ENCODE assay signal across 10 cellular contexts in genomic region chr5:151427258-151427657, GRCh38. TPM values are rescaled to one million over a fixed set of nuclear protein-coding genes. Genes with fewer than 3 reads are reported as not detected.
A peak's percentile ranks its signal among the peaks of the same experiment; 100 is the strongest.
DNase-seq lines count a peak whose midpoint lies in the region; ATAC-seq, FAIRE-seq and TF ChIP-seq lines count a peak whose summit lies in the region.
"Had no signal": no experiment of that assay in that cellular context is flagged by ENCODE, and none has a peak within 500 bp of the region (broad histone marks: within the 10 kb centered on the region; RNA-seq: fewer than 3 reads in every experiment).

No MANE protein-coding gene starts in this region.

- intact Hi-C loops in CD4-positive, alpha-beta memory T cell (cut with micrococcal nuclease): no loop called here
- intact Hi-C loops in pancreas (cut with DNase I): no loop called here

- H3K9me3 Mint-ChIP-seq in CD4-positive, alpha-beta memory T cell: no peaks in the 10 kb centered on the region

- no peak overlapping the region for H2AK5ac ChIP-seq in H1 (ENCODE audit: low read depth, low read length)

- TF ChIP-seq RAD21 in H1 (IDR thresholded peaks at IDR 0.05 in 1 of 2, conservative IDR thresholded peaks at IDR 0.05 in 1 of 2; ENCODE audit: low read depth in 2 of 2, low read length in 2 of 2): no peak; a peak in 1 of 4 replicates

- peak; percentile 97 for ATAC-seq in GM18517 (IDR thresholded peaks at IDR 0.05; ENCODE audit: unreplicated experiment)
- ATAC-seq in GM21360 (IDR thresholded peaks at IDR 0.05; ENCODE audit: unreplicated experiment): peak; percentile 99
- ATAC-seq in HG03103 (IDR thresholded peaks at IDR 0.05; ENCODE audit: low read depth, unreplicated experiment): peak; percentile 99
- no peak for ATAC-seq in pancreas

- no peak for TF ChIP-seq POLR2A in H1 (IDR thresholded peaks at IDR 0.05; ENCODE audit: control extremely low read depth in 1 of 2, low read depth in 2 of 2, low read length in 2 of 2)

- 93% methylated on average over 2 of the region's 2 CpGs; no CpG with 5 or more reads in 1 of the 2 experiments for WGBS in H1 (ENCODE audit: extremely low coverage in 1 of 2, insufficient coverage in 1 of 2, insufficient read length in 1 of 2, insufficient replicate concordance in 2 of 2, low coverage in 1 of 2, low lambda C conversion rate in 2 of 2, missing lambda C conversion rate in 1 of 2), 2 experiments
- WGBS in pancreas, 2 donors: 63 to 64% methylated on average over 2 of the region's 2 CpGs

- H3K27me3 Mint-ChIP-seq in CD4-positive, alpha-beta memory T cell: peaks cover 15 to 16% of the 10 kb centered on the region in 2 donors

- no peak overlapping the region for H3K4ac ChIP-seq in H1 (replicated peaks; ENCODE audit: insufficient read length, low read depth, low read length)

- H4K8ac ChIP-seq in H1 (ENCODE audit: extremely low read depth, insufficient read depth, low read length): no peak overlapping the region

- CTCF ChIA-PET in H1 (lab: Charles Lee; ENCODE audit: partially characterized antibody): interaction anchor here (0.8 to 2.0 kb wide), 9 partner anchors 8 to 262 kb away, joined by 3 to 10 read pairs (median 5); partner anchors contain the start of gene SLC36A1
- CTCF ChIA-PET in CD4-positive, alpha-beta memory T cell (lab: Charles Lee; ENCODE audit: partially characterized antibody): no interaction called here

- H3K4me3 ChIP-seq in H1 (ENCODE audit: extremely low read depth in 1 of 4, insufficient read depth in 2 of 4, low read depth in 3 of 4, low read length in 4 of 4): no peak overlapping the region
- H3K4me3 ChIP-seq in CD4-positive, alpha-beta memory T cell (ENCODE audit: low read length in 2 of 2): no peak overlapping the region
- H3K4me3 ChIP-seq in pancreas: no peak overlapping the region
- H3K4me3 ChIP-seq: cardiac muscle cell had no signal

- H3K79me1 ChIP-seq in H1 (ENCODE audit: low read depth, low read length): no peaks in the 10 kb centered on the region

- H2BK12ac ChIP-seq in H1 (ENCODE audit: low read depth, low read length): no peak overlapping the region

- H2BK20ac ChIP-seq in H1 (ENCODE audit: low read length): peak overlapping the region; percentile 72; the same call in 1 of the 2 replicates

- POLR2A ChIA-PET in H1 (lab: Charles Lee; ENCODE audit: partially characterized antibody): no interaction called here
- POLR2A ChIA-PET in CD4-positive, alpha-beta memory T cell (lab: Charles Lee; ENCODE audit: partially characterized antibody): no interaction called here

- no peaks in the 10 kb centered on the region for H3K36me3 Mint-ChIP-seq in CD4-positive, alpha-beta memory T cell

- peaks cover 2 to 5% (median 3%) of the 10 kb centered on the region in 4 experiments; a peak in 6 of 7 replicates for H3K4me1 ChIP-seq in H1 (replicated peaks in 1 of 4; ENCODE audit: control insufficient read depth in 3 of 4, insufficient read depth in 4 of 4, low read length in 3 of 4)
- no peaks in the 10 kb centered on the region for H3K4me1 ChIP-seq in CD4-positive, alpha-beta memory T cell (ENCODE audit: insufficient read depth, low read length)
- no peaks in the 10 kb centered on the region for H3K4me1 ChIP-seq in pancreas

- no peak overlapping the region for H3K56ac ChIP-seq in H1 (replicated peaks; ENCODE audit: insufficient read length, low read depth, low read length)

- no peak for TF ChIP-seq EP300 in H1 (IDR thresholded peaks at IDR 0.05; ENCODE audit: borderline replicate concordance in 1 of 2, low read depth in 2 of 2, low read length in 2 of 2)

- no peak overlapping the region for H4K91ac ChIP-seq in H1 (replicated peaks; ENCODE audit: insufficient read length, low read length)

- H3K9ac ChIP-seq in H1 (replicated peaks in 1 of 4; ENCODE audit: extremely low read depth in 1 of 4, low read depth in 3 of 4, low read length in 3 of 4): no peak overlapping the region

- H3K27me3 ChIP-seq in H1 (replicated peaks in 1 of 4; ENCODE audit: control insufficient read depth in 3 of 4, extremely low read depth in 1 of 4, insufficient read depth in 3 of 4, low read length in 3 of 4) (no peaks in the 10 kb centered on the region), pancreas (no peaks in the 10 kb centered on the region)
- H3K27me3 ChIP-seq in CD4-positive, alpha-beta memory T cell (ENCODE audit: insufficient read depth, low read length): no peaks in the 10 kb centered on the region
- H3K27me3 ChIP-seq: cardiac muscle cell had no signal

- no peak overlapping the region; the same call in 1 of the 2 replicates for H3K18ac ChIP-seq in H1 (ENCODE audit: extremely low read depth, low read length)

- TF ChIP-seq CTCF in H1 (IDR thresholded peaks at IDR 0.05; ENCODE audit: control extremely low read depth in 1 of 3, insufficient read depth in 1 of 3, low read depth in 1 of 3, low read length in 3 of 3): peak; percentile 7 to 12 (median 12); a peak in 2 of 4 replicates
- no peak for TF ChIP-seq CTCF in pancreas (IDR thresholded peaks at IDR 0.05)

- H2AFZ ChIP-seq in H1 (ENCODE audit: low read length): no peak overlapping the region

- no peaks in the 10 kb centered on the region for H3K36me3 ChIP-seq in H1 (ENCODE audit: control insufficient read depth in 2 of 4, insufficient read depth in 4 of 4, low read length in 3 of 4)
- no peaks in the 10 kb centered on the region for H3K36me3 ChIP-seq in CD4-positive, alpha-beta memory T cell (ENCODE audit: insufficient read depth, low read length)
- H3K36me3 ChIP-seq in pancreas: no peaks in the 10 kb centered on the region
- H3K36me3 ChIP-seq: cardiac muscle cell had no signal

- H2BK15ac ChIP-seq in H1 (ENCODE audit: low read length): no peak overlapping the region

- H3K27ac ChIP-seq in H1 (ENCODE audit: low read depth, low read length): no peak overlapping the region
- H3K27ac ChIP-seq in CD4-positive, alpha-beta memory T cell (ENCODE audit: low read depth, low read length): no peak overlapping the region
- no peak overlapping the region for H3K27ac ChIP-seq in pancreas
- H3K27ac ChIP-seq: cardiac muscle cell had no signal

- no peak overlapping the region for H2BK5ac ChIP-seq in H1 (ENCODE audit: low read depth, low read length)

- H3K14ac ChIP-seq in H1 (ENCODE audit: insufficient read length): no peak overlapping the region

- peaks cover 2% of the 10 kb centered on the region for H3K23me2 ChIP-seq in H1 (ENCODE audit: low read depth, low read length)

- H3K4me3 Mint-ChIP-seq in CD4-positive, alpha-beta memory T cell: no peak overlapping the region

- DNase-seq in H1 (ENCODE audit: low read depth in 1 of 2, low spot score in 2 of 2) (no peak), pancreas (no peak), NCI-H1092 treated with DMSO at 0.1 percent for 48 hours (lab: John Stamatoyannopoulos, UW) (no peak)
- DNase-seq in CD4-positive, alpha-beta memory T cell: no peak
- DNase-seq: NCI-H1417 treated with DMSO at 0.1 percent for 48 hours had no signal

- no peaks in the 10 kb centered on the region for H3K79me2 ChIP-seq in H1 (ENCODE audit: control insufficient read depth in 1 of 2, insufficient read depth in 2 of 2, low read length in 2 of 2)

- H3K4me1 Mint-ChIP-seq in CD4-positive, alpha-beta memory T cell: no peaks in the 10 kb centered on the region

- H4K5ac ChIP-seq in H1 (ENCODE audit: insufficient read length, low read depth, low read length): no peak overlapping the region

- H4K20me1 ChIP-seq in H1 (replicated peaks in 1 of 2; ENCODE audit: control insufficient read depth in 1 of 2, insufficient read depth in 2 of 2, low read length in 2 of 2): no peaks in the 10 kb centered on the region

- no peaks in the 10 kb centered on the region for H3K9me3 ChIP-seq in H1 (ENCODE audit: insufficient read depth in 2 of 2, low read depth in 1 of 2, low read length in 1 of 2)
- no peaks in the 10 kb centered on the region for H3K9me3 ChIP-seq in CD4-positive, alpha-beta memory T cell (ENCODE audit: control insufficient read depth in 1 of 2, low read length in 2 of 2)
- H3K9me3 ChIP-seq in pancreas: no peaks in the 10 kb centered on the region

- no peak for FAIRE-seq in H1 (lab: Jason Lieb, UNC)
- no peak for FAIRE-seq in pancreas (lab: Jason Lieb, UNC)
- FAIRE-seq: TTC549 had no signal

- H3K4me2 ChIP-seq in H1 (ENCODE audit: insufficient read depth in 1 of 2, low read depth in 2 of 2, low read length in 2 of 2): no peak overlapping the region

- no peak overlapping the region for H2BK120ac ChIP-seq in H1 (replicated peaks; ENCODE audit: low read depth, low read length)

- H3K23ac ChIP-seq in H1 (ENCODE audit: insufficient read length): no peak overlapping the region

- no peak overlapping the region for H3K27ac Mint-ChIP-seq in CD4-positive, alpha-beta memory T cell

TF ChIP-seq in H1, 55 proteins besides CTCF, POLR2A, EP300 and RAD21:
- TF ChIP-seq TBP (IDR thresholded peaks at IDR 0.05; ENCODE audit: low read depth, low read length): no peak
TF ChIP-seq in H1: peak in this region for 0.

RNA-seq across cellular contexts. Expression of gene SLC36A1, which starts 20.1 kb away (rescaled TPM):
- 6.6 and 9.1 TPM in 2 replicates for total RNA-seq in H1 (2021; fragmentation: NEBNext Ultra II Directional; extraction: Animal tissue kit (Norgen Biotek cat#: 25700))
- 9.6 and 13.3 TPM in 2 replicates for polyA plus RNA-seq in H1 (2011; rRNA removed)
- 8.5 TPM for polyA plus RNA-seq in H1 (2011; cell fraction: cytosol; rRNA removed)
- polyA plus RNA-seq in H1 (2011; cell fraction: nucleus; rRNA removed): 23.6 TPM
- 4.6 to 6.2 TPM (median 5.4 TPM) in 4 replicates for polyA plus RNA-seq in H1 (2012, experiment 1 of 2)
- polyA plus RNA-seq in H1 (2012, experiment 2 of 2): 2.6 TPM
- 7.7 TPM for polyA plus RNA-seq in H1 (2013, experiment 1 of 2)
- polyA plus RNA-seq in H1 (2013, experiment 2 of 2): 6.7 TPM
- 22.6 and 27.2 TPM in 2 replicates for polyA minus RNA-seq in H1 (2011; rRNA and poly(A)+ RNA removed)
- polyA minus RNA-seq in H1 (2011; cell fraction: cytosol; rRNA and poly(A)+ RNA removed): 12.4 TPM
- 18.1 TPM for polyA minus RNA-seq in H1 (2011; cell fraction: nucleus; rRNA and poly(A)+ RNA removed)
- 1 to 10 TPM; 5.2 to 7.8 TPM for total RNA-seq in CD4-positive, alpha-beta memory T cell
- polyA plus RNA-seq in CD4-positive, alpha-beta memory T cell: 1 to 10 TPM in 1 of 2 donors, under 1 TPM in 1; 0.80 to 2.1 TPM
- total RNA-seq in pancreas: 10 to 100 TPM in 1 of 6 donors, 1 to 10 TPM in 5; 5.0 to 11.3 (median 6.0) TPM
- polyA plus RNA-seq in pancreas: 1 to 10 TPM; 2.2 to 4.0 TPM

Comparison
In these comparisons a context has a peak if more than half of its experiments do, and no peak if none do; other contexts are left out.
1. ATAC-seq: peak in GM18517 (single experiment), GM21360 (single experiment) and HG03103 (single experiment); none in pancreas (0 of 4).
2. CTCF ChIP-seq: peak in H1 (3 of 3); none in pancreas (0 of 4).